ENCODE assay signal across 2 cellular contexts in the genomic region with DNA sequence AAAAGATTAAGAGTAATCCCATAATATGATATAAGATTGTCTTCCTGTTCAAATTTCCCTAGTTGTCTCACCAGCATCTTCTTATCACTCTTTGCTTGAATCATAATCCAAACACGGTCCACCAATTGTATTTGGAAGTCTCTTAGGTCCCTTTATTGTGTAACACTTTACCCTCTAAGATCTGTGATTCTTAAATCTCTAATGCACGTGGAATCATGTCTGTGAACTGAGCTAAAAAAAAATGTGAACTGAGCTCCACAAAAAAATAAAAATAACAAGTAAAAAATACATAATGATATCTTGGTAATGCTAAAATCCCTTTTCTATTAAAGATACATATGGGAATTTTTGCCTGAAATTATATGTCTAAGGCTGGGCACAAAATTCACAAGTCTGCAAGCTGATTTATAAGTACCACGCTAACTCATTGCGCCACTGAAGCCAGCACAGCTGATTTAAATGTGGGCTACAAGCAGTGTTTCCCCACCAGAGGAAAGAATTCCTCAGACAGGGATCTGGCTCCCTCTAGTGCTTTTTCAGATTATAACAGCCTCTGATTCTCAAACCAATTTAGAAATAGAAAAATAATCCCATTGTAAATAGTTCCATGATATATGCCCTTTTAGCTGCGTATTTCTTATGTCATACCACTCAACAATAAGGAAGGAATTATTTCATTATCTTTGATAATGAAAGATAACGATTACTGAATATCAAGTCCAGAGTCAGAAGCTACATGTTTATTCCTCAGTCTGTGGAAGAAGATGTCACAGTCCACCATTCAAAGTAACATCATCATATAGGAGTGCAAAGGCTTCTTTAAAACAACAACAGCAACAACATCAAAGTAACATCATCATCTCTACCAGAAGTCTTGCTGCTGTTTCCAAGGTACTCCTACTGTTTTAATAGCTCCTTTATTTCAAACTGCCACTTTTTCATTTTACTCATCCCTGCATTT.
TF ChIP-seq lines count a peak whose summit lies in the region.

No MANE protein-coding gene starts in this region.

TF ChIP-seq in HCT116, 20 proteins besides CTCF, POLR2A, EP300 and RAD21:
- TF ChIP-seq CEBPB (IDR thresholded peaks at IDR 0.05; ENCODE audit: low read depth) (peak; percentile 35; the same call in 1 of the 2 replicates), SRF (IDR thresholded peaks at IDR 0.05; ENCODE audit: low read depth) (no peak), ELF1 (IDR thresholded peaks at IDR 0.05; ENCODE audit: borderline replicate concordance, low read depth) (no peak), CBX3 (IDR thresholded peaks at IDR 0.05; ENCODE audit: low read depth) (no peak), ZNF274 (IDR thresholded peaks at IDR 0.05; ENCODE audit: low read depth, low read length) (no peak)
- TF ChIP-seq, protein P1, sequence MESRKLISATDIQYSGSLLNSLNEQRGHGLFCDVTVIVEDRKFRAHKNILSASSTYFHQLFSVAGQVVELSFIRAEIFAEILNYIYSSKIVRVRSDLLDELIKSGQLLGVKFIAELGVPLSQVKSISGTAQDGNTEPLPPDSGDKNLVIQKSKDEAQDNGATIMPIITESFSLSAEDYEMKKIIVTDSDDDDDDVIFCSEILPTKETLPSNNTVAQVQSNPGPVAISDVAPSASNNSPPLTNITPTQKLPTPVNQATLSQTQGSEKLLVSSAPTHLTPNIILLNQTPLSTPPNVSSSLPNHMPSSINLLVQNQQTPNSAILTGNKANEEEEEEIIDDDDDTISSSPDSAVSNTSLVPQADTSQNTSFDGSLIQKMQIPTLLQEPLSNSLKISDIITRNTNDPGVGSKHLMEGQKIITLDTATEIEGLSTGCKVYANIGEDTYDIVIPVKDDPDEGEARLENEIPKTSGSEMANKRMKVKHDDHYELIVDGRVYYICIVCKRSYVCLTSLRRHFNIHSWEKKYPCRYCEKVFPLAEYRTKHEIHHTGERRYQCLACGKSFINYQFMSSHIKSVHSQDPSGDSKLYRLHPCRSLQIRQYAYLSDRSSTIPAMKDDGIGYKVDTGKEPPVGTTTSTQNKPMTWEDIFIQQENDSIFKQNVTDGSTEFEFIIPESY (IDR thresholded peaks at IDR 0.05; ENCODE audit: extremely low read depth, insufficient replicate concordance, low read length), result no peak
- TF ChIP-seq, protein P2, sequence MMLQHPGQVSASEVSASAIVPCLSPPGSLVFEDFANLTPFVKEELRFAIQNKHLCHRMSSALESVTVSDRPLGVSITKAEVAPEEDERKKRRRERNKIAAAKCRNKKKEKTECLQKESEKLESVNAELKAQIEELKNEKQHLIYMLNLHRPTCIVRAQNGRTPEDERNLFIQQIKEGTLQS (IDR thresholded peaks at IDR 0.05), result no peak

TF ChIP-seq in K562, 482 proteins besides CTCF, POLR2A, EP300 and RAD21:
- TF ChIP-seq RBM25 (IDR thresholded peaks at IDR 0.05; ENCODE audit: low read depth, low read length, severe bottlenecking) (no peak), SMC3 (conservative IDR thresholded peaks at IDR 0.05; ENCODE audit: insufficient read depth, low read depth, low read length) (peak; percentile 85), ZNF121 (CRISPR knock-in tag; conservative IDR thresholded peaks at IDR 0.05) (no peak), CC2D1A (IDR thresholded peaks at IDR 0.05) (peak; percentile 26; the same call in 1 of the 2 replicates), CEBPB (tag; IDR thresholded peaks at IDR 0.05) (peak; percentile 75), CEBPG (CRISPR knock-in tag; IDR thresholded peaks at IDR 0.05) (no peak), CEBPG (tag; conservative IDR thresholded peaks at IDR 0.05 in 1 of 2, IDR thresholded peaks at IDR 0.05 in 1 of 2) (peak in 1 of 2 experiments; percentile 57; a peak in 2 of 4 replicates), KLF16 (IDR thresholded peaks at IDR 0.05) (peak; percentile 62; the same call in 1 of the 2 replicates), SRSF9 (IDR thresholded peaks at IDR 0.05; ENCODE audit: borderline replicate concordance, low read depth, low read length) (no peak), DACH1 (IDR thresholded peaks at IDR 0.05; ENCODE audit: partially characterized antibody) (peak; percentile 22), ZNF282 (CRISPR knock-in tag; IDR thresholded peaks at IDR 0.05) (no peak), ZNF134 (CRISPR knock-in tag; conservative IDR thresholded peaks at IDR 0.05) (no peak), STAG1 (CRISPR knock-in tag; IDR thresholded peaks at IDR 0.05; ENCODE audit: borderline replicate concordance) (peak; percentile 43; the same call in 1 of the 2 replicates), SMAD2 (IDR thresholded peaks at IDR 0.05; ENCODE audit: low read depth, low read length) (no peak), GATAD2A (IDR thresholded peaks at IDR 0.05) (no peak), GABPB2 (CRISPR knock-in tag; conservative IDR thresholded peaks at IDR 0.05) (no peak), COPS2 (conservative IDR thresholded peaks at IDR 0.05) (no peak), ARID2 (IDR thresholded peaks at IDR 0.05) (0 out of 2 replicates have a peak, but pooled peaks have one; percentile 61), HOXB6 (CRISPR knock-in tag; IDR thresholded peaks at IDR 0.05; ENCODE audit: borderline replicate concordance) (no peak)
- TF ChIP-seq, protein P3, sequence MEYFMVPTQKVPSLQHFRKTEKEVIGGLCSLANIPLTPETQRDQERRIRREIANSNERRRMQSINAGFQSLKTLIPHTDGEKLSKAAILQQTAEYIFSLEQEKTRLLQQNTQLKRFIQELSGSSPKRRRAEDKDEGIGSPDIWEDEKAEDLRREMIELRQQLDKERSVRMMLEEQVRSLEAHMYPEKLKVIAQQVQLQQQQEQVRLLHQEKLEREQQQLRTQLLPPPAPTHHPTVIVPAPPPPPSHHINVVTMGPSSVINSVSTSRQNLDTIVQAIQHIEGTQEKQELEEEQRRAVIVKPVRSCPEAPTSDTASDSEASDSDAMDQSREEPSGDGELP (CRISPR knock-in tag; IDR thresholded peaks at IDR 0.05; ENCODE audit: borderline replicate concordance), result peak; percentile 33; the same call in 1 of the 2 replicates
- TF ChIP-seq, protein P4, sequence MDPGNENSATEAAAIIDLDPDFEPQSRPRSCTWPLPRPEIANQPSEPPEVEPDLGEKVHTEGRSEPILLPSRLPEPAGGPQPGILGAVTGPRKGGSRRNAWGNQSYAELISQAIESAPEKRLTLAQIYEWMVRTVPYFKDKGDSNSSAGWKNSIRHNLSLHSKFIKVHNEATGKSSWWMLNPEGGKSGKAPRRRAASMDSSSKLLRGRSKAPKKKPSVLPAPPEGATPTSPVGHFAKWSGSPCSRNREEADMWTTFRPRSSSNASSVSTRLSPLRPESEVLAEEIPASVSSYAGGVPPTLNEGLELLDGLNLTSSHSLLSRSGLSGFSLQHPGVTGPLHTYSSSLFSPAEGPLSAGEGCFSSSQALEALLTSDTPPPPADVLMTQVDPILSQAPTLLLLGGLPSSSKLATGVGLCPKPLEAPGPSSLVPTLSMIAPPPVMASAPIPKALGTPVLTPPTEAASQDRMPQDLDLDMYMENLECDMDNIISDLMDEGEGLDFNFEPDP (CRISPR knock-in tag; IDR thresholded peaks at IDR 0.05), result no peak
- TF ChIP-seq, protein P5, sequence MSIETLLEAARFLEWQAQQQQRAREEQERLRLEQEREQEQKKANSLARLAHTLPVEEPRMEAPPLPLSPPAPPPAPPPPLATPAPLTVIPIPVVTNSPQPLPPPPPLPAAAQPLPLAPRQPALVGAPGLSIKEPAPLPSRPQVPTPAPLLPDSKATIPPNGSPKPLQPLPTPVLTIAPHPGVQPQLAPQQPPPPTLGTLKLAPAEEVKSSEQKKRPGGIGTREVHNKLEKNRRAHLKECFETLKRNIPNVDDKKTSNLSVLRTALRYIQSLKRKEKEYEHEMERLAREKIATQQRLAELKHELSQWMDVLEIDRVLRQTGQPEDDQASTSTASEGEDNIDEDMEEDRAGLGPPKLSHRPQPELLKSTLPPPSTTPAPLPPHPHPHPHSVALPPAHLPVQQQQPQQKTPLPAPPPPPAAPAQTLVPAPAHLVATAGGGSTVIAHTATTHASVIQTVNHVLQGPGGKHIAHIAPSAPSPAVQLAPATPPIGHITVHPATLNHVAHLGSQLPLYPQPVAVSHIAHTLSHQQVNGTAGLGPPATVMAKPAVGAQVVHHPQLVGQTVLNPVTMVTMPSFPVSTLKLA (conservative IDR thresholded peaks at IDR 0.05), result 0 out of 4 replicates have a peak, but pooled peaks of 1 of the 2 experiments have one; percentile 18
- TF ChIP-seq, protein P6, sequence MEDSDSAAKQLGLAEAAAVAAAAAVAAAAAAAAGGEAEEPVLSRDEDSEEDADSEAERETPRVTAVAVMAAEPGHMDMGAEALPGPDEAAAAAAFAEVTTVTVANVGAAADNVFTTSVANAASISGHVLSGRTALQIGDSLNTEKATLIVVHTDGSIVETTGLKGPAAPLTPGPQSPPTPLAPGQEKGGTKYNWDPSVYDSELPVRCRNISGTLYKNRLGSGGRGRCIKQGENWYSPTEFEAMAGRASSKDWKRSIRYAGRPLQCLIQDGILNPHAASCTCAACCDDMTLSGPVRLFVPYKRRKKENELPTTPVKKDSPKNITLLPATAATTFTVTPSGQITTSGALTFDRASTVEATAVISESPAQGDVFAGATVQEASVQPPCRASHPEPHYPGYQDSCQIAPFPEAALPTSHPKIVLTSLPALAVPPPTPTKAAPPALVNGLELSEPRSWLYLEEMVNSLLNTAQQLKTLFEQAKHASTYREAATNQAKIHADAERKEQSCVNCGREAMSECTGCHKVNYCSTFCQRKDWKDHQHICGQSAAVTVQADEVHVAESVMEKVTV (CRISPR knock-in tag; IDR thresholded peaks at IDR 0.05), result peak; percentile 88
